Comparison of ENCODE assay signal across 19 cellular contexts in the genomic region with DNA sequence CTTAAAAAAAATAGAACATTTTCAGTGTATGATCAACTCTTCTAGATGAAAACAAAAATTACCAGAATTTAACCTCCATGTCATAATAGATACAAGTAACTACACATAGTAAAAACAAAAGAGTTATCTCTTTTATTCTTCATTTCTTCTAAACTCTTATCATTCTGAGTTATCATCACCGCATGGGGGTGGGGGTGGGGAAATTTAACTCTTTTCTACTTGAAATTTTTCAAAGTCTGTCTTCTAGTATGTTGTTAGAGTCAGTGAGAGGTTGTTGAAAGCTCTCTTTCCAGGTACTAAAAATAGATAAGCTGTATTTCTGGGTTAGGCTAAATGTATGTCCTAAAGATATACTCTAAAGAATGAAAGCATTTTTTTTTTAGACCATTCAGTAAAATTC.
DNase-seq lines count a peak whose midpoint lies in the region; ATAC-seq and TF ChIP-seq lines count a peak whose summit lies in the region.
"Had no signal": no experiment of that assay in that cellular context is flagged by ENCODE, and none has a peak within 500 bp of the region (broad histone marks: within the 10 kb centered on the region; RNA-seq: fewer than 3 reads in every experiment).

No MANE protein-coding gene starts in this region.

- no peak overlapping the region for H3K9ac ChIP-seq in neural progenitor cell
- H3K9ac ChIP-seq: GM23248 had no signal

- H3K36me3 ChIP-seq in neural progenitor cell = no peaks in the 10 kb centered on the region
- H3K36me3 ChIP-seq: HAP-1 had no signal

- intact Hi-C loops in CD4-positive, alpha-beta T cell (cut with DNase I, micrococcal nuclease) = no loop called here

- H3K36me3 Mint-ChIP-seq in activated T-cell treated with anti-CD3 and anti-CD28 coated beads, Interleukin-2, amount 50 U/mL, for 24 hours (ENCODE audit: low read depth) = no peaks in the 10 kb centered on the region
- no peaks in the 10 kb centered on the region for H3K36me3 Mint-ChIP-seq in neural progenitor cell
- no peaks in the 10 kb centered on the region for H3K36me3 Mint-ChIP-seq in CD4-positive, alpha-beta T cell (ENCODE audit: low read depth)
- H3K36me3 Mint-ChIP-seq: CD8-positive, alpha-beta T cell had no signal

- CTCF ChIA-PET in CD4-positive, alpha-beta T cell (lab: Charles Lee) = no interaction called here

- no peaks in the 10 kb centered on the region for H3K27me3 ChIP-seq in neural progenitor cell
- H3K27me3 ChIP-seq in CD4-positive, alpha-beta T cell (ENCODE audit: control insufficient read depth, insufficient read depth, low read length) = no peaks in the 10 kb centered on the region

- H3K9me3 Mint-ChIP-seq in activated T-cell treated with anti-CD3 and anti-CD28 coated beads, Interleukin-2, amount 50 U/mL, for 24 hours = no peaks in the 10 kb centered on the region
- no peaks in the 10 kb centered on the region for H3K9me3 Mint-ChIP-seq in neural progenitor cell
- no peaks in the 10 kb centered on the region for H3K9me3 Mint-ChIP-seq in CD4-positive, alpha-beta T cell
- H3K9me3 Mint-ChIP-seq: CD8-positive, alpha-beta T cell had no signal

- no peak overlapping the region for H3K4me3 ChIP-seq in neural progenitor cell
- H3K4me3 ChIP-seq: A549, GM23248, HAP-1 had no signal

- TF ChIP-seq CTCF in neural progenitor cell (IDR thresholded peaks at IDR 0.05) = no peak
- TF ChIP-seq CTCF in CD4-positive, alpha-beta T cell (IDR thresholded peaks at IDR 0.05) = no peak

- H3K27ac Mint-ChIP-seq in activated T-cell treated with anti-CD3 and anti-CD28 coated beads, Interleukin-2, amount 50 U/mL, for 24 hours = peak overlapping the region; percentile 12
- H3K27ac Mint-ChIP-seq in neural progenitor cell = no peak overlapping the region
- H3K27ac Mint-ChIP-seq in CD4-positive, alpha-beta T cell = no peak overlapping the region
- H3K27ac Mint-ChIP-seq: CD8-positive, alpha-beta T cell had no signal

- no peak overlapping the region for H3K4me3 Mint-ChIP-seq in activated T-cell treated with anti-CD3 and anti-CD28 coated beads, Interleukin-2, amount 50 U/mL, for 24 hours
- H3K4me3 Mint-ChIP-seq in neural progenitor cell = no peak overlapping the region
- H3K4me3 Mint-ChIP-seq in CD4-positive, alpha-beta T cell = no peak overlapping the region
- H3K4me3 Mint-ChIP-seq: CD8-positive, alpha-beta T cell had no signal

- no peak overlapping the region for H3K27ac ChIP-seq in neural progenitor cell
- H3K27ac ChIP-seq in CD4-positive, alpha-beta T cell (ENCODE audit: low read depth, low read length) = no peak overlapping the region
- H3K27ac ChIP-seq: 22Rv1, A549, C4-2B, GM23248, HL-60 had no signal

- no peak for DNase-seq in activated CD4-positive, CD25-positive, alpha-beta regulatory T cell treated with anti-CD3 and anti-CD28 coated beads, Interleukin-2, amount 50 U/mL, for 72 hours
- no peak for DNase-seq in activated T-cell treated with anti-CD3 and anti-CD28 coated beads, Interleukin-2, amount 50 U/mL, for 24 hours
- DNase-seq in activated T-cell treated with anti-CD3 and anti-CD28 coated beads for 4 hours (no peak), OCI-M1 (lab: John Stamatoyannopoulos, UW) (peak; percentile 24), neural progenitor cell (ENCODE audit: low spot score) (no peak)
- DNase-seq in CD4-positive, alpha-beta T cell = no peak
- DNase-seq: AML-193; Calu3; CD8-positive, alpha-beta T cell; DMS79 treated with DMSO at 0.1 percent for 48 hours; GF-D8; GM23248 had no signal

- peak; percentile 33 to 42 for ATAC-seq in activated CD4-positive, CD25-positive, alpha-beta regulatory T cell treated with anti-CD3 and anti-CD28 coated beads, Interleukin-2, amount 50 U/mL, for 24 hours
- no peak for ATAC-seq in CD4-positive, alpha-beta T cell (ENCODE audit: poor library complexity)
- no peak for ATAC-seq in HG03025 (IDR thresholded peaks at IDR 0.05; ENCODE audit: low FRiP score, unreplicated experiment)
- ATAC-seq: A549; CD8-positive, alpha-beta T cell had no signal

- no peak overlapping the region for H2AFZ ChIP-seq in neural progenitor cell (replicated peaks)
- H2AFZ ChIP-seq: GM23248 had no signal

- H3K79me2 ChIP-seq in neural progenitor cell (ENCODE audit: low read depth) = no peaks in the 10 kb centered on the region

- peaks cover 24% of the 10 kb centered on the region for H3K4me1 Mint-ChIP-seq in activated T-cell treated with anti-CD3 and anti-CD28 coated beads, Interleukin-2, amount 50 U/mL, for 24 hours (ENCODE audit: low read depth)
- H3K4me1 Mint-ChIP-seq in neural progenitor cell = peaks cover 16% of the 10 kb centered on the region
- H3K4me1 Mint-ChIP-seq in CD4-positive, alpha-beta T cell (ENCODE audit: low read depth) = no peaks in the 10 kb centered on the region

- peaks cover 5% of the 10 kb centered on the region for H3K27me3 Mint-ChIP-seq in activated T-cell treated with anti-CD3 and anti-CD28 coated beads, Interleukin-2, amount 50 U/mL, for 24 hours
- H3K27me3 Mint-ChIP-seq in neural progenitor cell (ENCODE audit: insufficient read depth, low read depth) = peaks cover 4% of the 10 kb centered on the region
- H3K27me3 Mint-ChIP-seq in CD4-positive, alpha-beta T cell = no peaks in the 10 kb centered on the region

- H3K4me1 ChIP-seq in neural progenitor cell = peaks cover 34% of the 10 kb centered on the region
- H3K4me1 ChIP-seq: A549, HAP-1 had no signal

- H3F3A ChIP-seq in neural progenitor cell (ENCODE audit: low read depth) = no peaks in the 10 kb centered on the region

- H4K20me1 ChIP-seq in neural progenitor cell (ENCODE audit: low read depth) = no peaks in the 10 kb centered on the region

- H3K9me3 ChIP-seq in neural progenitor cell (ENCODE audit: low read depth) = no peaks in the 10 kb centered on the region
- no peaks in the 10 kb centered on the region for H3K9me3 ChIP-seq in CD4-positive, alpha-beta T cell (ENCODE audit: control insufficient read depth, low read length)
- H3K9me3 ChIP-seq: A549, HAP-1 had no signal

- H3K4me2 ChIP-seq in neural progenitor cell = peak overlapping the region; percentile 42
- H3K4me2 ChIP-seq: A549 had no signal

- POLR2A ChIA-PET in CD4-positive, alpha-beta T cell (lab: Charles Lee) = no interaction called here

Comparison
In these comparisons a context has a peak if more than half of its experiments do, and no peak if none do; other contexts are left out.
1. ATAC-seq: peak in activated CD4-positive, CD25-positive, alpha-beta regulatory T cell treated with anti-CD3 and anti-CD28 coated beads, Interleukin-2, amount 50 U/mL, for 24 hours (2 of 2); none in CD4-positive, alpha-beta T cell (single experiment) and HG03025 (single experiment).